In the genomic region with DNA sequence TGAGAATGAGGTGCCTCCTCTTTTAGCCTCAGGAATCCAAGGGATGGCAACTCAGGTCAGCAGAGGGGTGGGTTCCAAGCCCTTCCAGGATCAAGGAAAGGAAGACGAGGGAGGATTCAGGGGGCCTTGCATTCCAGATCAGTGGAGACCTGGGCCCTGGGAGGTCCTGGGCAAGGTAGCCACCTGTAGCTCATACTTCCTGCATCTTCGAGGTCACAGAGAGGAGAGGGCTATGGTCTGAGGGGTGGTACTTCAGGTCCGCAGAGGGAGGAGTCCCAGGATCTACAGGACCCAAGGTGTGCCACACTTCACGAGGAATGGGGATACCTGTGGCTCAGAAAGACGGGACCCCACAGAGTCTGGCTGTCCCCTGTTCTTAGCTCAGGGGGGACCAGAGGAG, we compare ENCODE assay signal across 39 cellular contexts. TPM values are rescaled to one million over a fixed set of nuclear protein-coding genes. Genes with fewer than 3 reads are reported as not detected.
"Had no signal": no experiment of that assay in that cellular context is flagged by ENCODE, and none has a peak within 500 bp of the region (broad histone marks: within the 10 kb centered on the region; RNA-seq: fewer than 3 reads in every experiment).

No MANE protein-coding gene starts in this region.

- H3K4me3 ChIP-seq: adrenal gland, ascending aorta, body of pancreas, breast epithelium, cardiac muscle cell had no signal

- DNase-seq: activated effector memory CD4-positive, alpha-beta T cell treated with anti-CD3 and anti-CD28 coated beads, Interleukin-2, amount 50 U/mL, for 16 hours; activated effector memory CD4-positive, alpha-beta T cell treated with Interleukin-2 at 50 U/mL for 16 hours; activated gamma-delta T cell; activated gamma-delta T cell treated with Interleukin-2 at 50 U/mL for 16 hours; activated naive CD4-positive, alpha-beta T cell; activated naive CD4-positive, alpha-beta T cell treated with anti-CD3 and anti-CD28 coated beads for 36 hours; activated naive CD4-positive, alpha-beta T cell treated with anti-CD3 and anti-CD28 coated beads, Interleukin-2, amount 10 ng/mL, durations not matched to agents 7 days and 5 days; activated naive CD4-positive, alpha-beta T cell treated with anti-CD3 and anti-CD28 coated beads, Interleukin-2, amount 50 U/mL, for 16 hours; activated naive CD4-positive, alpha-beta T cell treated with Interleukin-2 at 50 U/mL for 16 hours; activated naive CD8-positive, alpha-beta T cell treated with anti-CD3 and anti-CD28 coated beads for 36 hours; activated naive CD8-positive, alpha-beta T cell treated with anti-CD3 and anti-CD28 coated beads, Interleukin-2, amount 10 ng/mL, durations not matched to agents 7 days and 5 days; activated naive CD8-positive, alpha-beta T cell treated with anti-CD3 and anti-CD28 coated beads, Interleukin-2, amount 50 U/mL, for 24 hours; activated T-cell treated with anti-CD3 and anti-CD28 coated beads, Interleukin-2, amount 50 U/mL, for 1 hour; activated T-cell treated with anti-CD3 and anti-CD28 coated beads, Interleukin-2, amount 50 U/mL, for 24 hours; activated T-cell treated with anti-CD3 and anti-CD28 coated beads, Interleukin-2, amount 50 U/mL, for 4 hours; activated T-cell treated with anti-CD3 and anti-CD28 coated beads, Interleukin-2, amount 50 U/mL, for 48 hours; activated T-cell treated with anti-CD3 and anti-CD28 coated beads, Interleukin-2, amount 50 U/mL, for 72 hours; adrenal gland; amniotic stem cell; amygdala; anterior cingulate cortex; aorta; body of pancreas; brain microvascular endothelial cell; caudate nucleus; central memory CD4-positive, alpha-beta T cell; cerebellar nuclear complex had no signal

- H3K27ac ChIP-seq: adrenal gland, ascending aorta, body of pancreas, brain microvascular endothelial cell, breast epithelium, cardiac muscle cell had no signal

- H3K9me3 ChIP-seq: adrenal gland, ascending aorta, body of pancreas, breast epithelium had no signal

- H3K36me3 ChIP-seq: adrenal gland, ascending aorta, brain microvascular endothelial cell, breast epithelium, cardiac muscle cell had no signal

- H3K27me3 ChIP-seq: ascending aorta, body of pancreas, brain microvascular endothelial cell, cardiac muscle cell had no signal

- ATAC-seq: activated naive CD4-positive, alpha-beta T cell treated with anti-CD3 and anti-CD28 coated beads, Interleukin-2, amount 50 U/mL, for 72 hours; activated naive CD8-positive, alpha-beta T cell treated with anti-CD3 and anti-CD28 coated beads, Interleukin-2, amount 50 U/mL, for 24 hours; activated T-cell treated with anti-CD3 and anti-CD28 coated beads, Interleukin-2, amount 50 U/mL, for 4 hours; activated T-cell treated with anti-CD3 and anti-CD28 coated beads, Interleukin-2, amount 50 U/mL, for 72 hours; activated T-helper 17 cell treated with anti-CD3 and anti-CD28 coated beads, Interleukin-2, amount 50 U/mL, for 72 hours; body of pancreas had no signal

- H3K4me1 ChIP-seq: adrenal gland, ascending aorta, body of pancreas, breast epithelium had no signal

RNA-seq across cellular contexts. Expression of a gene that starts 9.2 kb away (rescaled TPM):
- total RNA-seq: activated naive CD4-positive, alpha-beta T cell treated with anti-CD3 and anti-CD28 coated beads for 36 hours; activated naive CD4-positive, alpha-beta T cell treated with anti-CD3 and anti-CD28 coated beads, Interleukin-2, amount 50 U/mL, for 72 hours; activated naive CD8-positive, alpha-beta T cell treated with anti-CD3 and anti-CD28 coated beads for 36 hours; activated naive CD8-positive, alpha-beta T cell treated with anti-CD3 and anti-CD28 coated beads, Interleukin-2, amount 10 ng/mL, durations not matched to agents 7 days and 5 days; activated T-cell treated with anti-CD3 and anti-CD28 coated beads, Interleukin-2, amount 50 U/mL, for 4 hours; activated T-cell treated with anti-CD3 and anti-CD28 coated beads, Interleukin-2, amount 50 U/mL, for 72 hours; activated T-helper 1 cell treated with anti-CD3 and anti-CD28 coated beads, Interleukin-12 subunit alpha, Interleukin-12 subunit beta, Interleukin-2, Interleukin-4 antibody, amounts not matched to agents 30 ng/mL and 10 ng/mL and 1 ng/mL, durations not matched to agents 14 hours and 24 hours and 36 hours; activated T-helper 17 cell treated with anti-CD3 and anti-CD28 coated beads, Interleukin-2, amount 50 U/mL, for 72 hours; activated T-helper 2 cell treated with anti-CD3 and anti-CD28 coated beads, Interferon-gamma antibody, Interleukin-2, Interleukin-4, amounts not matched to agents 10 μg/mL and 5 μg/mL and 100 μg/mL, durations not matched to agents 14 hours and 24 hours and 36 hours; adrenal gland; aorta; ascending aorta; astrocyte; body of pancreas; breast epithelium; bronchial epithelial cell; cardiac muscle cell; cardiac septum; cerebellum; chondrocyte had no signal

RNA-seq across cellular contexts. Expression of a gene that starts 52.6 kb away (rescaled TPM):
- total RNA-seq: activated naive CD4-positive, alpha-beta T cell treated with anti-CD3 and anti-CD28 coated beads for 36 hours; activated naive CD4-positive, alpha-beta T cell treated with anti-CD3 and anti-CD28 coated beads, Interleukin-2, amount 50 U/mL, for 72 hours; activated naive CD8-positive, alpha-beta T cell treated with anti-CD3 and anti-CD28 coated beads for 36 hours; activated naive CD8-positive, alpha-beta T cell treated with anti-CD3 and anti-CD28 coated beads, Interleukin-2, amount 10 ng/mL, durations not matched to agents 7 days and 5 days; activated T-cell treated with anti-CD3 and anti-CD28 coated beads, Interleukin-2, amount 50 U/mL, for 72 hours; activated T-helper 1 cell treated with anti-CD3 and anti-CD28 coated beads, Interleukin-12 subunit alpha, Interleukin-12 subunit beta, Interleukin-2, Interleukin-4 antibody, amounts not matched to agents 30 ng/mL and 10 ng/mL and 1 ng/mL, durations not matched to agents 14 hours and 24 hours and 36 hours; activated T-helper 17 cell treated with anti-CD3 and anti-CD28 coated beads, Interleukin-2, amount 50 U/mL, for 72 hours; activated T-helper 2 cell treated with anti-CD3 and anti-CD28 coated beads, Interferon-gamma antibody, Interleukin-2, Interleukin-4, amounts not matched to agents 10 μg/mL and 5 μg/mL and 100 μg/mL, durations not matched to agents 14 hours and 24 hours and 36 hours had no signal
